In the genomic region with DNA sequence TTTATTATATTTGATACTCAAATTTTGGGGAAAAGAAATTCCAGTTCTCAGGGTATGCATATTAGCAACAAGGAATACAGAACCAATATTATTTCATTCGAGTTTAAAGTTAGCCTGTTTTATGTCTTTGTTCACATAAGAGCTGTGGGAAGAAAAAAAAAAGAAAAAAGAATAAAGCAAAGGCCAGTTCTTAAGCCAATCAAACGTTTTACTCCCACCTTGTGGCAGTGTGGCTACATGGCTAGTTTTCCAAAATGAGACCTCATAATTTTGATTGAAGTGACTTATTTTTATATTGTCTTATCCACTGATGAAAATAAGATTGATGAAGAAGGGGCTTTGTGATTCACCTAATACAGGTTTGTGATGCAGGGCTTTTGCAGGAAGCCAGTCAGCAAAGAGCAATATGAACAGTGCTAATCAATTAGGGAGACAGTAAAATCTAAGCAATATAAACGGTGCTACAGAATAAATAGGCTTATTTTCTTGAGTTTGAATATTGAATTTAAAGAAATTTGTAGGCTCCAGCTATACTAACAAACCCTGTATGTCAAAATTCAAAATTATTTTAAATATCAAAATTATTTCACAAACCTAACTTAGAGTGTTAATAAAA, we compare ENCODE assay signal across 12 cellular contexts.
DNase-seq lines count a peak whose midpoint lies in the region; ATAC-seq and TF ChIP-seq lines count a peak whose summit lies in the region.
"Had no signal": no experiment of that assay in that cellular context is flagged by ENCODE, and none has a peak within 500 bp of the region (broad histone marks: within the 10 kb centered on the region; RNA-seq: fewer than 3 reads in every experiment).

No MANE protein-coding gene starts in this region.

- H3K4me3 ChIP-seq in A673 (ENCODE audit: low read depth, low read length, poor library complexity, severe bottlenecking): no peak overlapping the region
- H3K4me3 ChIP-seq in KMS-11 (IDR thresholded peaks at IDR 0.05; ENCODE audit: insufficient read depth, low read depth, low read length): no peak overlapping the region
- H3K4me3 ChIP-seq in OCI-LY3 (ENCODE audit: low read length): no peak overlapping the region
- H3K4me3 ChIP-seq: heart left ventricle had no signal

- intact Hi-C loops in A673 (cut with micrococcal nuclease; ENCODE audit: unreplicated experiment): no loop called here

- ATAC-seq in HG03469 (IDR thresholded peaks at IDR 0.05; ENCODE audit: unreplicated experiment): no peak
- no peak for ATAC-seq in effector memory CD8-positive, alpha-beta T cell (replicated peaks)
- ATAC-seq: heart left ventricle had no signal

- H3K79me2 ChIP-seq in KMS-11 (ENCODE audit: insufficient read depth, low read depth) (no peaks in the 10 kb centered on the region), OCI-LY3 (ENCODE audit: low read length) (no peaks in the 10 kb centered on the region)
- H3K79me2 ChIP-seq: parathyroid adenoma had no signal

- H3K9me3 ChIP-seq in A673 (ENCODE audit: low read depth, low read length, poor library complexity, severe bottlenecking) (peaks cover 10% of the 10 kb centered on the region), OCI-LY3 (ENCODE audit: insufficient read depth, low read length) (no peaks in the 10 kb centered on the region)

- H3K9ac ChIP-seq in KMS-11 (no peak overlapping the region), OCI-LY3 (ENCODE audit: low read length) (no peak overlapping the region)
- H3K9ac ChIP-seq: parathyroid adenoma had no signal

- peak; percentile 2 for DNase-seq in A673 (ENCODE audit: low spot score)
- DNase-seq in fibroblast of the conjunctiva (ENCODE audit: low read depth): peak; percentile 1
- DNase-seq in erythroblast (lab: John Stamatoyannopoulos, UW): no peak
- DNase-seq in CD1c-positive myeloid dendritic cell (ENCODE audit: extremely low spot score): no peak
- DNase-seq in effector memory CD8-positive, alpha-beta T cell: no peak
- DNase-seq: activated naive CD4-positive, alpha-beta T cell treated with anti-CD3 and anti-CD28 coated beads, Interleukin-2, amount 10 ng/mL, durations not matched to agents 7 days and 5 days; CD4-positive, alpha-beta T cell; heart left ventricle had no signal

- H3K27me3 ChIP-seq in A673 (replicated peaks; ENCODE audit: insufficient read depth, low read depth, low read length, poor library complexity) (no peaks in the 10 kb centered on the region), KMS-11 (ENCODE audit: insufficient read depth, low read depth) (no peaks in the 10 kb centered on the region), OCI-LY3 (ENCODE audit: low read depth, low read length) (no peaks in the 10 kb centered on the region)
- H3K27me3 ChIP-seq: heart left ventricle had no signal

- no peaks in the 10 kb centered on the region for H3K36me3 ChIP-seq in A673 (ENCODE audit: insufficient read depth, low read length, poor library complexity, severe bottlenecking)
- H3K36me3 ChIP-seq in KMS-11 (ENCODE audit: insufficient read depth): no peaks in the 10 kb centered on the region
- H3K36me3 ChIP-seq in OCI-LY3 (replicated peaks; ENCODE audit: low read depth, low read length): no peaks in the 10 kb centered on the region
- H3K36me3 ChIP-seq: heart left ventricle had no signal

- no peak overlapping the region for H3K27ac Mint-ChIP-seq in effector memory CD8-positive, alpha-beta T cell
- H3K27ac Mint-ChIP-seq: activated naive CD4-positive, alpha-beta T cell treated with anti-CD3 and anti-CD28 coated beads, Interleukin-2, amount 10 ng/mL, durations not matched to agents 7 days and 5 days; CD4-positive, alpha-beta T cell had no signal

- POLR2A ChIA-PET in A673 (lab: Charles Lee; ENCODE audit: low non-redundant PET): no interaction called here

- CTCF ChIA-PET in A673 (lab: Charles Lee): interaction anchor here (0.7 kb wide), 1 partner anchor 523 kb away, joined by 3 read pairs; no protein-coding TSS in a partner anchor

- no TSS peak for BruUV-seq in A673 (replicated peaks; lab: Mats Ljungman, UMichigan)

- H3K9me3 Mint-ChIP-seq in effector memory CD8-positive, alpha-beta T cell: peaks cover 2 to 24% of the 10 kb centered on the region in 2 donors

- TF ChIP-seq POLR2A in erythroblast (IDR thresholded peaks at IDR 0.05; ENCODE audit: low read length): no peak

- H3K4me1 Mint-ChIP-seq in effector memory CD8-positive, alpha-beta T cell (ENCODE audit: low read depth in 2 of 2): no peaks in the 10 kb centered on the region
- H3K4me1 Mint-ChIP-seq: activated naive CD4-positive, alpha-beta T cell treated with anti-CD3 and anti-CD28 coated beads, Interleukin-2, amount 10 ng/mL, durations not matched to agents 7 days and 5 days had no signal

- H3K36me3 Mint-ChIP-seq in effector memory CD8-positive, alpha-beta T cell (ENCODE audit: insufficient read depth): no peaks in the 10 kb centered on the region
- H3K36me3 Mint-ChIP-seq: activated naive CD4-positive, alpha-beta T cell treated with anti-CD3 and anti-CD28 coated beads, Interleukin-2, amount 10 ng/mL, durations not matched to agents 7 days and 5 days had no signal

- no peaks in the 10 kb centered on the region for H3K27me3 Mint-ChIP-seq in effector memory CD8-positive, alpha-beta T cell
- H3K27me3 Mint-ChIP-seq: activated naive CD4-positive, alpha-beta T cell treated with anti-CD3 and anti-CD28 coated beads, Interleukin-2, amount 10 ng/mL, durations not matched to agents 7 days and 5 days; CD4-positive, alpha-beta T cell had no signal

- TF ChIP-seq CTCF in A673 (conservative IDR thresholded peaks at IDR 0.05; ENCODE audit: low read depth, low read length): peak; percentile 32; the same call in 1 of the 2 replicates
- peak; percentile 26; the same call in 1 of the 2 replicates for TF ChIP-seq CTCF in KMS-11 (conservative IDR thresholded peaks at IDR 0.05; ENCODE audit: low read depth, low read length)
- TF ChIP-seq CTCF in OCI-LY3 (IDR thresholded peaks at IDR 0.05; ENCODE audit: low read depth, low read length): peak; percentile 40

- no peak overlapping the region for H3K4me3 Mint-ChIP-seq in effector memory CD8-positive, alpha-beta T cell
- H3K4me3 Mint-ChIP-seq: activated naive CD4-positive, alpha-beta T cell treated with anti-CD3 and anti-CD28 coated beads, Interleukin-2, amount 10 ng/mL, durations not matched to agents 7 days and 5 days; CD4-positive, alpha-beta T cell had no signal

- H3K27ac ChIP-seq in A673 (ENCODE audit: low read depth, low read length, poor library complexity, severe bottlenecking): no peak overlapping the region
- no peak overlapping the region for H3K27ac ChIP-seq in KMS-11
- no peak overlapping the region for H3K27ac ChIP-seq in OCI-LY3 (ENCODE audit: low read length)
- H3K27ac ChIP-seq: heart left ventricle, parathyroid adenoma had no signal

- no peak overlapping the region for H2AFZ ChIP-seq in KMS-11 (ENCODE audit: low read depth)
- no peak overlapping the region for H2AFZ ChIP-seq in OCI-LY3 (ENCODE audit: low read depth, low read length)
- H2AFZ ChIP-seq: parathyroid adenoma had no signal

- no peaks in the 10 kb centered on the region for H4K20me1 ChIP-seq in KMS-11 (ENCODE audit: insufficient read depth)
- H4K20me1 ChIP-seq in OCI-LY3 (ENCODE audit: insufficient read depth, low read length): no peaks in the 10 kb centered on the region

- H3K4me2 ChIP-seq in KMS-11: no peak overlapping the region
- no peak overlapping the region for H3K4me2 ChIP-seq in OCI-LY3 (ENCODE audit: low read length)

- H3K4me1 ChIP-seq in A673 (ENCODE audit: insufficient read depth, low read length, poor library complexity, severe bottlenecking) (no peaks in the 10 kb centered on the region), KMS-11 (ENCODE audit: low read depth, poor library complexity, severe bottlenecking) (no peaks in the 10 kb centered on the region), OCI-LY3 (ENCODE audit: low read length) (no peaks in the 10 kb centered on the region)
- H3K4me1 ChIP-seq: heart left ventricle, parathyroid adenoma had no signal

Comparison
In these comparisons a context has a peak if more than half of its experiments do, and no peak if none do; other contexts are left out.
1. DNase-seq: peak in A673 (single experiment) and fibroblast of the conjunctiva (single experiment); none in erythroblast (0 of 2), CD1c-positive myeloid dendritic cell (single experiment) and effector memory CD8-positive, alpha-beta T cell (0 of 3).
2. Peak in every context shown above with its lines, with median percentiles within 50 percentile points of each other: CTCF ChIP-seq.